Comparison of ENCODE assay signal across 21 cellular contexts in genomic region chr1:184194251-184194650, GRCh38.
A peak's percentile ranks its signal among the peaks of the same experiment; 100 is the strongest.
DNase-seq lines count a peak whose midpoint lies in the region; ATAC-seq and TF ChIP-seq lines count a peak whose summit lies in the region.
"Had no signal": no experiment of that assay in that cellular context is flagged by ENCODE, and none has a peak within 500 bp of the region (broad histone marks: within the 10 kb centered on the region; RNA-seq: fewer than 3 reads in every experiment).

No MANE protein-coding gene starts in this region.

- H3K36me3 ChIP-seq in mammary epithelial cell (ENCODE audit: insufficient read depth, low read length) = no peaks in the 10 kb centered on the region
- H3K36me3 ChIP-seq in CD4-positive, alpha-beta memory T cell (ENCODE audit: insufficient read depth, low read length) = no peaks in the 10 kb centered on the region
- H3K36me3 ChIP-seq: BLaER1 treated with 17β-estradiol and CSF1 and Interleukin-3, amounts not matched to agents 10 nM and 100 nM had no signal

- POLR2A ChIA-PET in MCF 10A (lab: Yijun Ruan, JAX) = no interaction called here
- POLR2A ChIA-PET in CD4-positive, alpha-beta memory T cell (lab: Charles Lee; ENCODE audit: partially characterized antibody) = no interaction called here

- TF ChIP-seq CTCF in mammary epithelial cell (conservative IDR thresholded peaks at IDR 0.05 in 1 of 2, IDR thresholded peaks at IDR 0.05 in 1 of 2; ENCODE audit: extremely low read depth in 1 of 2, insufficient read depth in 1 of 2, low read depth in 1 of 2, low read length in 2 of 2) (no peak), MCF 10A (IDR thresholded peaks at IDR 0.05; ENCODE audit: unreplicated experiment) (no peak), fibroblast of the aortic adventitia (IDR thresholded peaks at IDR 0.05; ENCODE audit: insufficient read depth, low read length) (no peak)

- H3K4me2 ChIP-seq in mammary epithelial cell (ENCODE audit: insufficient read depth, low read depth, low read length) = no peak overlapping the region
- H3K4me2 ChIP-seq: BLaER1 treated with 17β-estradiol and CSF1 and Interleukin-3, amounts not matched to agents 10 nM and 100 nM had no signal

- H3K9ac ChIP-seq in mammary epithelial cell (ENCODE audit: insufficient read depth, low read length) = no peak overlapping the region
- H3K9ac ChIP-seq: BLaER1 treated with 17β-estradiol and CSF1 and Interleukin-3, amounts not matched to agents 10 nM and 100 nM; GM23248 had no signal

- BruUV-seq in mammary epithelial cell (replicated peaks; lab: Mats Ljungman, UMichigan) (no TSS peak), MCF 10A (replicated peaks; lab: Mats Ljungman, UMichigan) (no TSS peak)

- no peaks in the 10 kb centered on the region for H3K27me3 ChIP-seq in mammary epithelial cell (ENCODE audit: insufficient read depth, low read length)
- no peaks in the 10 kb centered on the region for H3K27me3 ChIP-seq in CD4-positive, alpha-beta memory T cell (ENCODE audit: insufficient read depth, low read length)
- H3K27me3 ChIP-seq: BLaER1 treated with 17β-estradiol and CSF1 and Interleukin-3, amounts not matched to agents 10 nM and 100 nM had no signal

- intact Hi-C loops in mammary epithelial cell (cut with micrococcal nuclease) = no loop called here
- intact Hi-C loops in MCF 10A (cut with micrococcal nuclease) = no loop called here
- intact Hi-C loops in CD4-positive, alpha-beta memory T cell (cut with micrococcal nuclease) = no loop called here

- DNase-seq in mammary epithelial cell (peak; percentile 4), MCF 10A (ENCODE audit: unreplicated experiment) (no peak), fibroblast of the aortic adventitia (ENCODE audit: low read depth) (peak; percentile 54), renal cortical epithelial cell (ENCODE audit: low read depth) (peak; percentile 41), epidermal melanocyte (ENCODE audit: insufficient read length, low spot score) (no peak)
- no peak for DNase-seq in CD4-positive, alpha-beta memory T cell
- DNase-seq: 8988T; CD8-positive, alpha-beta memory T cell; COR-L47; DMS 273 treated with DMSO at 0.1 percent for 48 hours; DMS53; DND-41; EL; GM23248; HFFc6 had no signal

- peaks cover 15% of the 10 kb centered on the region for H3K27me3 Mint-ChIP-seq in MCF 10A (ENCODE audit: insufficient read depth, unreplicated experiment)
- peaks cover 14% of the 10 kb centered on the region for H3K27me3 Mint-ChIP-seq in activated T-helper 17 cell treated with anti-CD3 and anti-CD28 coated beads, Interleukin-2, amount 50 U/mL, for 72 hours
- peaks cover 2 to 6% of the 10 kb centered on the region in 2 donors for H3K27me3 Mint-ChIP-seq in CD4-positive, alpha-beta memory T cell

- no peaks in the 10 kb centered on the region for H4K20me1 ChIP-seq in mammary epithelial cell (ENCODE audit: insufficient read depth, low read length)
- H4K20me1 ChIP-seq: BLaER1 treated with 17β-estradiol and CSF1 and Interleukin-3, amounts not matched to agents 10 nM and 100 nM had no signal

- H3K4me1 ChIP-seq in mammary epithelial cell (ENCODE audit: insufficient read depth, low read length) = no peaks in the 10 kb centered on the region
- no peaks in the 10 kb centered on the region for H3K4me1 ChIP-seq in CD4-positive, alpha-beta memory T cell (ENCODE audit: insufficient read depth, low read length)

- in situ Hi-C loops in mammary epithelial cell (cut with MboI; ENCODE audit: low sequenced_read_pairs in 2 of 2) = no loop called here

- H3K79me2 ChIP-seq in mammary epithelial cell (ENCODE audit: insufficient read depth, low read length) = no peaks in the 10 kb centered on the region

- H3K9me3 ChIP-seq in mammary epithelial cell (replicated peaks; ENCODE audit: insufficient read depth, low read length) = no peaks in the 10 kb centered on the region
- no peaks in the 10 kb centered on the region for H3K9me3 ChIP-seq in CD4-positive, alpha-beta memory T cell (ENCODE audit: control insufficient read depth in 1 of 2, low read length in 2 of 2)

- 45% methylated on average over 2 of the region's 2 CpGs for WGBS in mammary epithelial cell (ENCODE audit: low coverage, missing lambda C conversion rate)

- H3K4me3 Mint-ChIP-seq in MCF 10A (ENCODE audit: unreplicated experiment) = no peak overlapping the region
- H3K4me3 Mint-ChIP-seq in activated T-helper 17 cell treated with anti-CD3 and anti-CD28 coated beads, Interleukin-2, amount 50 U/mL, for 72 hours = no peak overlapping the region
- H3K4me3 Mint-ChIP-seq in CD4-positive, alpha-beta memory T cell = no peak overlapping the region
- H3K4me3 Mint-ChIP-seq: B cell; CD8-positive, alpha-beta memory T cell; HFFc6 had no signal

- no peak overlapping the region for H3K27ac Mint-ChIP-seq in MCF 10A (ENCODE audit: low read depth, unreplicated experiment)
- H3K27ac Mint-ChIP-seq in activated T-helper 17 cell treated with anti-CD3 and anti-CD28 coated beads, Interleukin-2, amount 50 U/mL, for 72 hours = no peak overlapping the region
- no peak overlapping the region for H3K27ac Mint-ChIP-seq in CD4-positive, alpha-beta memory T cell
- H3K27ac Mint-ChIP-seq: B cell; CD8-positive, alpha-beta memory T cell; HFFc6 had no signal

- H3K27ac ChIP-seq in mammary epithelial cell (ENCODE audit: insufficient read depth, low read depth, low read length) = no peak overlapping the region
- no peak overlapping the region for H3K27ac ChIP-seq in CD4-positive, alpha-beta memory T cell (ENCODE audit: low read depth, low read length)
- H3K27ac ChIP-seq: BLaER1 treated with 17β-estradiol and CSF1 and Interleukin-3, amounts not matched to agents 10 nM and 100 nM; GM23248; HL-60 had no signal

- no peak overlapping the region for H2AFZ ChIP-seq in mammary epithelial cell (ENCODE audit: low read depth, low read length)
- H2AFZ ChIP-seq: GM23248 had no signal

- CTCF ChIA-PET in mammary epithelial cell (lab: Charles Lee; ENCODE audit: low non-redundant PET) (no interaction called here), MCF 10A (lab: Yijun Ruan, JAX) (no interaction called here)
- CTCF ChIA-PET in CD4-positive, alpha-beta memory T cell (lab: Charles Lee; ENCODE audit: partially characterized antibody) = no interaction called here

- dilution Hi-C loops in mammary epithelial cell (cut with HindIII; ENCODE audit: low sequenced_read_pairs) = no loop called here

- no peaks in the 10 kb centered on the region for H3K4me1 Mint-ChIP-seq in MCF 10A (ENCODE audit: insufficient read depth, unreplicated experiment)
- no peaks in the 10 kb centered on the region for H3K4me1 Mint-ChIP-seq in activated T-helper 17 cell treated with anti-CD3 and anti-CD28 coated beads, Interleukin-2, amount 50 U/mL, for 72 hours
- H3K4me1 Mint-ChIP-seq in CD4-positive, alpha-beta memory T cell = no peaks in the 10 kb centered on the region
- H3K4me1 Mint-ChIP-seq: B cell; CD8-positive, alpha-beta memory T cell had no signal

- no peaks in the 10 kb centered on the region for H3K36me3 Mint-ChIP-seq in MCF 10A (ENCODE audit: insufficient read depth, unreplicated experiment)
- H3K36me3 Mint-ChIP-seq in activated T-helper 17 cell treated with anti-CD3 and anti-CD28 coated beads, Interleukin-2, amount 50 U/mL, for 72 hours (ENCODE audit: low read depth) = no peaks in the 10 kb centered on the region
- H3K36me3 Mint-ChIP-seq in CD4-positive, alpha-beta memory T cell = no peaks in the 10 kb centered on the region
- H3K36me3 Mint-ChIP-seq: CD8-positive, alpha-beta memory T cell had no signal

- H3K4me3 ChIP-seq in mammary epithelial cell (replicated peaks in 1 of 3; ENCODE audit: insufficient read depth in 1 of 3, low read depth in 2 of 3, low read length in 3 of 3) = no peak overlapping the region
- H3K4me3 ChIP-seq in fibroblast of the aortic adventitia (ENCODE audit: low read depth, low read length) = no peak overlapping the region
- H3K4me3 ChIP-seq in CD4-positive, alpha-beta memory T cell (ENCODE audit: low read length in 2 of 2) = no peak overlapping the region
- H3K4me3 ChIP-seq: BLaER1 treated with 17β-estradiol and CSF1 and Interleukin-3, amounts not matched to agents 10 nM and 100 nM; GM12878; GM23248 had no signal

- ATAC-seq in activated T-helper 17 cell treated with anti-CD3 and anti-CD28 coated beads, Interleukin-2, amount 50 U/mL, for 72 hours (replicated peaks) = no peak
- ATAC-seq: GM12878, HCT116 had no signal

- H3K9me3 Mint-ChIP-seq in MCF 10A (ENCODE audit: unreplicated experiment) = no peaks in the 10 kb centered on the region
- H3K9me3 Mint-ChIP-seq in activated T-helper 17 cell treated with anti-CD3 and anti-CD28 coated beads, Interleukin-2, amount 50 U/mL, for 72 hours = no peaks in the 10 kb centered on the region
- no peaks in the 10 kb centered on the region for H3K9me3 Mint-ChIP-seq in CD4-positive, alpha-beta memory T cell
- H3K9me3 Mint-ChIP-seq: CD8-positive, alpha-beta memory T cell; HFFc6 had no signal

Comparison
In these comparisons a context has a peak if more than half of its experiments do, and no peak if none do; other contexts are left out.
1. DNase-seq: peak in mammary epithelial cell (single experiment), fibroblast of the aortic adventitia (single experiment) and renal cortical epithelial cell (single experiment); none in MCF 10A (single experiment), epidermal melanocyte (single experiment) and CD4-positive, alpha-beta memory T cell (0 of 5).